In genomic region chr16:31508706-31509523, GRCh38 we compare ENCODE assay signal across 9 cellular contexts. TPM values are rescaled to one million over a fixed set of nuclear protein-coding genes. Genes with fewer than 3 reads are reported as not detected.
DNase-seq lines count a peak whose midpoint lies in the region; ATAC-seq, FAIRE-seq and TF ChIP-seq lines count a peak whose summit lies in the region.
"Had no signal": no experiment of that assay in that cellular context is flagged by ENCODE, and none has a peak within 500 bp of the region (broad histone marks: within the 10 kb centered on the region; RNA-seq: fewer than 3 reads in every experiment).

No MANE protein-coding gene starts in this region.

- no peak for TF ChIP-seq RAD21 in GM12878 (IDR thresholded peaks at IDR 0.05; ENCODE audit: insufficient read depth, low read depth, low read length)

- H3K4me3 ChIP-seq in Karpas-422 (ENCODE audit: low read length) = peak overlapping the region; percentile 79
- peak overlapping the region; percentile 90 for H3K4me3 ChIP-seq in GM12878
- peak overlapping the region; percentile 98 for H3K4me3 ChIP-seq in kidney epithelial cell (ENCODE audit: low read depth, low read length)

- no peaks in the 10 kb centered on the region for H3K9me2 ChIP-seq in Karpas-422 (replicated peaks; ENCODE audit: insufficient read depth, low read length)

- CTCF ChIA-PET in Calu3 (lab: Charles Lee) = interaction anchor here (0.7 to 1.3 kb wide), 2 partner anchors 11 to 48 kb away, joined by 3 read pairs; no protein-coding TSS in a partner anchor
- CTCF ChIA-PET in GM12878 (lab: Yijun Ruan, JAX) = interaction anchor here (1.8 to 3.1 kb wide), 3 partner anchors 48 to 206 kb away, joined by 5 to 25 read pairs (median 9); no protein-coding TSS in a partner anchor

- H3K9me3 ChIP-seq in Karpas-422 (ENCODE audit: low read length) (no peaks in the 10 kb centered on the region), GM12878 (replicated peaks; ENCODE audit: control insufficient read depth, insufficient read depth, low read length) (no peaks in the 10 kb centered on the region; the same call in 2 of the 3 replicates)

- H3K9ac ChIP-seq in Karpas-422 (ENCODE audit: low read length) (peak overlapping the region; percentile 84), GM12878 (ENCODE audit: control insufficient read depth, insufficient read depth, low read length) (peak overlapping the region; percentile 98)

- H3K4me1 Mint-ChIP-seq in Calu3 (ENCODE audit: low read depth, unreplicated experiment) = peaks cover 9% of the 10 kb centered on the region

- TF ChIP-seq EP300 in GM12878 (IDR thresholded peaks at IDR 0.05; ENCODE audit: borderline replicate concordance in 1 of 2, control insufficient read depth in 1 of 2, low read depth in 2 of 2, low read length in 2 of 2) = no peak

- FAIRE-seq in GM12878 (lab: Jason Lieb, UNC) = no peak

- H3K36me3 ChIP-seq in Karpas-422 (ENCODE audit: insufficient read depth, low read length) = no peaks in the 10 kb centered on the region
- no peaks in the 10 kb centered on the region; a peak in 1 of 4 replicates for H3K36me3 ChIP-seq in GM12878 (ENCODE audit: control insufficient read depth in 2 of 2, insufficient read depth in 2 of 2, low read length in 1 of 2)
- H3K36me3 ChIP-seq in kidney epithelial cell (ENCODE audit: control insufficient read depth, insufficient read depth, low read length) = no peaks in the 10 kb centered on the region

- H3K4me1 ChIP-seq in Karpas-422 (ENCODE audit: low read length) (peaks cover 29% of the 10 kb centered on the region), GM12878 (ENCODE audit: control insufficient read depth, insufficient read depth, low read length) (peaks cover 14% of the 10 kb centered on the region)

- no peaks in the 10 kb centered on the region for H4K20me1 ChIP-seq in Karpas-422 (ENCODE audit: insufficient read depth, low read depth, low read length)
- no peaks in the 10 kb centered on the region for H4K20me1 ChIP-seq in GM12878 (ENCODE audit: control insufficient read depth, insufficient read depth)

- no peak for ATAC-seq in GM12878

- SMC1A ChIA-PET in GM12878 (lab: Charles Lee; ENCODE audit: uncharacterized antibody, unreplicated experiment) = interaction anchor here (1.3 to 1.8 kb wide), 2 partner anchors 48 to 365 kb away, joined by 4 to 5 read pairs; partner anchors contain the start of gene ZNF267

- H3K27ac Mint-ChIP-seq in Calu3 (ENCODE audit: unreplicated experiment) = peak overlapping the region; percentile 96

- TF ChIP-seq POLR2A in GM12878 (IDR thresholded peaks at IDR 0.05; ENCODE audit: low read depth, low read length) = no peak

- H3K27me3 ChIP-seq in Karpas-422 (ENCODE audit: low read length) = no peaks in the 10 kb centered on the region
- no peaks in the 10 kb centered on the region for H3K27me3 ChIP-seq in GM12878 (replicated peaks in 1 of 2; ENCODE audit: control insufficient read depth in 2 of 2, insufficient read depth in 2 of 2, low read length in 1 of 2)
- no peaks in the 10 kb centered on the region for H3K27me3 ChIP-seq in kidney epithelial cell (ENCODE audit: control insufficient read depth, insufficient read depth, low read length)

- H3K9me3 Mint-ChIP-seq in Calu3 (ENCODE audit: low read depth, unreplicated experiment) = no peaks in the 10 kb centered on the region

- H3K27me3 Mint-ChIP-seq in Calu3 (ENCODE audit: unreplicated experiment) = peaks cover 14% of the 10 kb centered on the region

- H3K79me2 ChIP-seq in Karpas-422 (ENCODE audit: low read length) (peaks cover 35% of the 10 kb centered on the region), GM12878 (ENCODE audit: control insufficient read depth, insufficient read depth, low read length) (peaks cover 26% of the 10 kb centered on the region)

- H3K4me2 ChIP-seq in Karpas-422 (ENCODE audit: low read depth, low read length, poor library complexity, severe bottlenecking) (peak overlapping the region; percentile 94), GM12878 (ENCODE audit: control insufficient read depth, insufficient read depth) (peak overlapping the region; percentile 61)

- 46% methylated on average over 11 of the region's 11 CpGs for WGBS in GM12878 (ENCODE audit: insufficient coverage, insufficient replicate concordance, low lambda C conversion rate, missing lambda C conversion rate)

- RAD21 ChIA-PET in GM12878 (lab: Charles Lee; ENCODE audit: unreplicated experiment) = no interaction called here

- in situ Hi-C loops in GM12878 (cut with MboI) (no loop called here), GM13977 (cut with MboI; ENCODE audit: low pct_unique_long_range_greater_than_20kb, low sequenced_read_pairs, unreplicated experiment) (loop anchor here (25.0 kb wide), 1 partner anchor 203 kb away; a partner anchor contains a TSS)

- H3K27ac ChIP-seq in Karpas-422 (ENCODE audit: low read length) = peak overlapping the region; percentile 12; the same call in 1 of the 2 replicates
- peak overlapping the region; percentile 92 for H3K27ac ChIP-seq in GM12878 (ENCODE audit: control insufficient read depth, insufficient read depth)
- peak overlapping the region; percentile 84 for H3K27ac ChIP-seq in substantia nigra (ENCODE audit: low read depth, low read length, poor library complexity, severe bottlenecking)

- H2AFZ ChIP-seq in Karpas-422 (ENCODE audit: low read length) = peak overlapping the region; percentile 16
- peak overlapping the region; percentile 89 for H2AFZ ChIP-seq in GM12878 (ENCODE audit: control insufficient read depth, low read depth, low read length)

- DNase-seq in Calu3 (no peak), Karpas-422 (no peak), GM12878 (ENCODE audit: low read depth, low spot score) (no peak), kidney epithelial cell (ENCODE audit: low read depth) (no peak), substantia nigra (lab: John Stamatoyannopoulos, UW) (no peak), NCI-H128 (lab: John Stamatoyannopoulos, UW; ENCODE audit: unreplicated experiment) (no peak), COLO829 (ENCODE audit: low spot score) (no peak), GM13977 (ENCODE audit: low spot score) (no peak)

- BruUV-seq in Calu3 (replicated peaks; lab: Mats Ljungman, UMichigan) (TSS peak; percentile 87), GM12878 (replicated peaks; lab: Mats Ljungman, UMichigan) (TSS peak; percentile 93)

- peak overlapping the region; percentile 88 for H3K4me3 Mint-ChIP-seq in Calu3 (ENCODE audit: low read depth, unreplicated experiment)

- POLR2A ChIA-PET in GM12878 (lab: Charles Lee) = interaction anchor here (1.0 to 1.6 kb wide), 4 partner anchors 22 to 365 kb away, joined by 3 to 6 read pairs (median 4); partner anchors contain the start of gene ZNF267

- intact Hi-C loops in Calu3 (cut with micrococcal nuclease; ENCODE audit: unreplicated experiment) (loop anchor here (5.0 kb wide), 3 partner anchors 52 to 368 kb away; partner anchors contain the start of gene ARMC5), GM12878 (cut with micrococcal nuclease; ENCODE audit: unreplicated experiment) (loop anchor here (5.0 to 10.0 kb wide), 3 partner anchors 52 to 203 kb away; partner anchors contain the start of gene ARMC5)

- TF ChIP-seq CTCF in Calu3 (IDR thresholded peaks at IDR 0.05; ENCODE audit: unreplicated experiment) = no peak
- no peak for TF ChIP-seq CTCF in GM12878 (IDR thresholded peaks at IDR 0.05 in 2 of 3, conservative IDR thresholded peaks at IDR 0.05 in 1 of 3; ENCODE audit: control insufficient read depth in 2 of 3, extremely low read depth in 1 of 3, insufficient read depth in 1 of 3, low read depth in 3 of 3, low read length in 3 of 3)
- no peak for TF ChIP-seq CTCF in kidney epithelial cell (IDR thresholded peaks at IDR 0.05; ENCODE audit: insufficient read depth, low read length, poor library complexity, severe bottlenecking)
- TF ChIP-seq CTCF in GM13977 (IDR thresholded peaks at IDR 0.05; ENCODE audit: extremely low read depth, insufficient read depth, missing control alignments) = no peak

- H3K36me3 Mint-ChIP-seq in Calu3 (ENCODE audit: insufficient read depth, unreplicated experiment) = peaks cover 36% of the 10 kb centered on the region

RNA-seq across cellular contexts. Expression of gene RUSF1, which starts 0.7 kb away (rescaled TPM):
- total RNA-seq in Calu3 (2022) = 96.0 and 105 TPM in 2 replicates
- total RNA-seq in Karpas-422 (2014; rRNA removed; shearing (Covaris generic); ENCODE audit: low replicate concordance) = 30.5 and 59.5 TPM in 2 replicates
- 101 and 113 TPM in 2 replicates for total RNA-seq in GM12878 (2013; cell fraction: nucleolus; rRNA removed)
- total RNA-seq in GM12878 (2014; rRNA removed) = 28.3 and 32.0 TPM in 2 replicates
- total RNA-seq in GM12878 (2014; rRNA removed; fragmentation: Illumina TruSeq; extraction: Trizol) = 20.3 and 21.3 TPM in 2 replicates
- 43.6 and 46.3 TPM in 2 replicates for total RNA-seq in GM12878 (2021)
- 25.4 TPM for polyA plus RNA-seq in GM12878 (2011; ENCODE audit: low read depth)
- 17.3 and 25.3 TPM in 2 replicates for polyA plus RNA-seq in GM12878 (2011; rRNA removed)
- polyA plus RNA-seq in GM12878 (2011; cell fraction: cytosol; rRNA removed) = 30.2 and 35.7 TPM in 2 replicates
- polyA plus RNA-seq in GM12878 (2011; cell fraction: nucleus; rRNA removed) = 153 and 165 TPM in 2 replicates
- 45.4 and 48.7 TPM in 2 replicates for polyA plus RNA-seq in GM12878 (2012)
- 8.6 and 30.2 TPM in 2 replicates for polyA plus RNA-seq in GM12878 (2014; fragmentation: Illumina TruSeq; extraction: Trizol)
- polyA plus RNA-seq in GM12878 (2014; fragmentation: Nextera tagmentation; extraction: Ambion mirVana) = under 1 TPM; 0.20 to 0.26 TPM
- polyA plus RNA-seq in GM12878 (2014; rRNA removed) = 43.0 and 48.5 TPM in 2 replicates
- polyA plus RNA-seq in GM12878 (2016; fragmentation: Nextera tagmentation; extraction: Ambion mirVana) = 10 to 100 TPM; 29.1 to 32.8 TPM
- 17.1 and 29.1 TPM in 2 replicates for polyA minus RNA-seq in GM12878 (2011; rRNA and poly(A)+ RNA removed)
- polyA minus RNA-seq in GM12878 (2011; cell fraction: cytosol; rRNA and poly(A)+ RNA removed) = 7.4 and 11.1 TPM in 2 replicates
- polyA minus RNA-seq in GM12878 (2011; cell fraction: nucleus; rRNA and poly(A)+ RNA removed) = 18.6 and 23.6 TPM in 2 replicates
- total RNA-seq in kidney epithelial cell = 54.0 and 64.1 TPM in 2 replicates

RNA-seq across cellular contexts. Expression of gene AHSP, which starts 18.8 kb away (rescaled TPM):
- total RNA-seq in Calu3 (2022) (not detected in 2 replicates), GM12878 (2014; rRNA removed) (not detected in 2 replicates), GM12878 (2014; rRNA removed; fragmentation: Illumina TruSeq; extraction: Trizol) (not detected in 2 replicates), GM12878 (2021) (not detected in 2 replicates), kidney epithelial cell (not detected in 2 replicates)
- total RNA-seq in Karpas-422 (2014; rRNA removed; shearing (Covaris generic); ENCODE audit: low replicate concordance) = not detected in 2 replicates
- total RNA-seq in GM12878 (2013; cell fraction: nucleolus; rRNA removed) = not detected in 2 replicates
- not detected for polyA plus RNA-seq in GM12878 (2011; ENCODE audit: low read depth)
- polyA plus RNA-seq in GM12878 (2011; rRNA removed) (not detected in 2 replicates), GM12878 (2014; fragmentation: Illumina TruSeq; extraction: Trizol) (not detected in 2 replicates), GM12878 (2014; fragmentation: Nextera tagmentation; extraction: Ambion mirVana) (not detected), GM12878 (2014; rRNA removed) (not detected in 2 replicates), GM12878 (2016; fragmentation: Nextera tagmentation; extraction: Ambion mirVana) (not detected)
- not detected in 2 replicates for polyA plus RNA-seq in GM12878 (2011; cell fraction: cytosol; rRNA removed)
- not detected in 2 replicates for polyA plus RNA-seq in GM12878 (2011; cell fraction: nucleus; rRNA removed)
- polyA plus RNA-seq in GM12878 (2012) = not detected in 2 replicates
- not detected in 2 replicates for polyA minus RNA-seq in GM12878 (2011; rRNA and poly(A)+ RNA removed)
- polyA minus RNA-seq in GM12878 (2011; cell fraction: cytosol; rRNA and poly(A)+ RNA removed) = not detected in 2 replicates
- not detected in 2 replicates for polyA minus RNA-seq in GM12878 (2011; cell fraction: nucleus; rRNA and poly(A)+ RNA removed)
- total RNA-seq: T-helper 1 cell treated with Interleukin-12 subunit alpha and Interleukin-12 subunit beta and Interleukin-4 antibody, amounts not matched to agents 30 ng/mL and 1 ng/mL, for 36 hours had no signal

RNA-seq across cellular contexts. Expression of gene SLC5A2, which starts 26.0 kb away (rescaled TPM):
- total RNA-seq in Calu3 (2022) (0.54 and 1.6 TPM in 2 replicates), GM12878 (2014; rRNA removed) (not detected in 2 replicates), GM12878 (2014; rRNA removed; fragmentation: Illumina TruSeq; extraction: Trizol) (not detected in 2 replicates), GM12878 (2021) (not detected in 2 replicates), kidney epithelial cell (0.04 and 0.21 TPM in 2 replicates)
- total RNA-seq in Karpas-422 (2014; rRNA removed; shearing (Covaris generic); ENCODE audit: low replicate concordance) = not detected in 2 replicates
- not detected in 2 replicates for total RNA-seq in GM12878 (2013; cell fraction: nucleolus; rRNA removed)
- polyA plus RNA-seq in GM12878 (2011; ENCODE audit: low read depth) = 18.5 TPM
- polyA plus RNA-seq in GM12878 (2011; rRNA removed) (not detected in 2 replicates), GM12878 (2014; fragmentation: Illumina TruSeq; extraction: Trizol) (not detected in 2 replicates), GM12878 (2014; fragmentation: Nextera tagmentation; extraction: Ambion mirVana) (1 to 10 TPM; 3.6 to 4.3 TPM), GM12878 (2014; rRNA removed) (not detected in 2 replicates), GM12878 (2016; fragmentation: Nextera tagmentation; extraction: Ambion mirVana) (1 to 10 TPM; 4.6 to 4.8 TPM)
- polyA plus RNA-seq in GM12878 (2011; cell fraction: cytosol; rRNA removed) = not detected in 2 replicates
- not detected in 2 replicates for polyA plus RNA-seq in GM12878 (2011; cell fraction: nucleus; rRNA removed)
- polyA plus RNA-seq in GM12878 (2012) = 0.11 and 0.24 TPM in 2 replicates
- polyA minus RNA-seq in GM12878 (2011; rRNA and poly(A)+ RNA removed) = not detected in 2 replicates
- not detected in 2 replicates for polyA minus RNA-seq in GM12878 (2011; cell fraction: cytosol; rRNA and poly(A)+ RNA removed)
- not detected in 2 replicates for polyA minus RNA-seq in GM12878 (2011; cell fraction: nucleus; rRNA and poly(A)+ RNA removed)
- total RNA-seq: T-helper 1 cell treated with Interleukin-12 subunit alpha and Interleukin-12 subunit beta and Interleukin-4 antibody, amounts not matched to agents 30 ng/mL and 1 ng/mL, for 36 hours had no signal

RNA-seq across cellular contexts. Expression of gene TGFB1I1, which starts 37.0 kb away (rescaled TPM):
- total RNA-seq in Calu3 (2022) (14.5 and 18.7 TPM in 2 replicates), GM12878 (2014; rRNA removed) (0.05 and 0.45 TPM in 2 replicates), GM12878 (2014; rRNA removed; fragmentation: Illumina TruSeq; extraction: Trizol) (0.05 and 0.13 TPM in 2 replicates), GM12878 (2021) (0.24 and 0.49 TPM in 2 replicates), kidney epithelial cell (116 and 138 TPM in 2 replicates)
- not detected in 2 replicates for total RNA-seq in Karpas-422 (2014; rRNA removed; shearing (Covaris generic); ENCODE audit: low replicate concordance)
- 0.23 TPM in 1 of 2 replicates, not detected in the other for total RNA-seq in GM12878 (2013; cell fraction: nucleolus; rRNA removed)
- polyA plus RNA-seq in GM12878 (2011; ENCODE audit: low read depth) = 0.41 TPM
- polyA plus RNA-seq in GM12878 (2011; rRNA removed) (0.19 and 0.41 TPM in 2 replicates), GM12878 (2014; fragmentation: Illumina TruSeq; extraction: Trizol) (0.06 and 0.26 TPM in 2 replicates), GM12878 (2014; fragmentation: Nextera tagmentation; extraction: Ambion mirVana) (not detected), GM12878 (2014; rRNA removed) (0.06 and 2.3 TPM in 2 replicates), GM12878 (2016; fragmentation: Nextera tagmentation; extraction: Ambion mirVana) (under 1 TPM; 0.38 to 0.42 TPM)
- 0.12 and 0.31 TPM in 2 replicates for polyA plus RNA-seq in GM12878 (2011; cell fraction: cytosol; rRNA removed)
- 0.50 and 0.81 TPM in 2 replicates for polyA plus RNA-seq in GM12878 (2011; cell fraction: nucleus; rRNA removed)
- polyA plus RNA-seq in GM12878 (2012) = 1.4 and 1.8 TPM in 2 replicates
- polyA minus RNA-seq in GM12878 (2011; rRNA and poly(A)+ RNA removed) = 0.51 and 1.1 TPM in 2 replicates
- 0.80 TPM in 1 of 2 replicates, not detected in the other for polyA minus RNA-seq in GM12878 (2011; cell fraction: cytosol; rRNA and poly(A)+ RNA removed)
- 0.73 and 0.96 TPM in 2 replicates for polyA minus RNA-seq in GM12878 (2011; cell fraction: nucleus; rRNA and poly(A)+ RNA removed)

RNA-seq across cellular contexts. Expression of gene ARMC5, which starts 49.6 kb away (rescaled TPM):
- total RNA-seq in Calu3 (2022) (13.2 and 13.6 TPM in 2 replicates), GM12878 (2014; rRNA removed) (6.6 and 7.6 TPM in 2 replicates), GM12878 (2014; rRNA removed; fragmentation: Illumina TruSeq; extraction: Trizol) (2.3 and 2.8 TPM in 2 replicates), GM12878 (2021) (11.5 and 13.2 TPM in 2 replicates), kidney epithelial cell (18.7 and 23.2 TPM in 2 replicates)
- 1.5 and 2.3 TPM in 2 replicates for total RNA-seq in Karpas-422 (2014; rRNA removed; shearing (Covaris generic); ENCODE audit: low replicate concordance)
- total RNA-seq in GM12878 (2013; cell fraction: nucleolus; rRNA removed) = 13.7 and 13.8 TPM in 2 replicates
- 2.3 TPM for polyA plus RNA-seq in GM12878 (2011; ENCODE audit: low read depth)
- polyA plus RNA-seq in GM12878 (2011; rRNA removed) (3.2 and 3.6 TPM in 2 replicates), GM12878 (2014; fragmentation: Illumina TruSeq; extraction: Trizol) (0.89 and 1.5 TPM in 2 replicates), GM12878 (2014; fragmentation: Nextera tagmentation; extraction: Ambion mirVana) (under 1 TPM; 0.06 to 0.51 TPM), GM12878 (2014; rRNA removed) (7.7 and 9.3 TPM in 2 replicates), GM12878 (2016; fragmentation: Nextera tagmentation; extraction: Ambion mirVana) (10 to 100 TPM in 1 of 2 experiments, 1 to 10 TPM in 1; 9.8 to 12.0 TPM)
- polyA plus RNA-seq in GM12878 (2011; cell fraction: cytosol; rRNA removed) = 7.3 and 10.6 TPM in 2 replicates
- 54.0 and 79.7 TPM in 2 replicates for polyA plus RNA-seq in GM12878 (2011; cell fraction: nucleus; rRNA removed)
- polyA plus RNA-seq in GM12878 (2012) = 6.7 and 11.5 TPM in 2 replicates
- 4.7 and 8.0 TPM in 2 replicates for polyA minus RNA-seq in GM12878 (2011; rRNA and poly(A)+ RNA removed)
- polyA minus RNA-seq in GM12878 (2011; cell fraction: cytosol; rRNA and poly(A)+ RNA removed) = 6.7 and 8.6 TPM in 2 replicates
- 9.9 and 16.3 TPM in 2 replicates for polyA minus RNA-seq in GM12878 (2011; cell fraction: nucleus; rRNA and poly(A)+ RNA removed)

Comparison
In these comparisons a context has a peak if more than half of its experiments do, and no peak if none do; other contexts are left out.
1. H3K27ac ChIP-seq: peak in every context shown above with its lines; median percentile 92 in GM12878; 84 in substantia nigra; 12 in Karpas-422.